In the genomic region with DNA sequence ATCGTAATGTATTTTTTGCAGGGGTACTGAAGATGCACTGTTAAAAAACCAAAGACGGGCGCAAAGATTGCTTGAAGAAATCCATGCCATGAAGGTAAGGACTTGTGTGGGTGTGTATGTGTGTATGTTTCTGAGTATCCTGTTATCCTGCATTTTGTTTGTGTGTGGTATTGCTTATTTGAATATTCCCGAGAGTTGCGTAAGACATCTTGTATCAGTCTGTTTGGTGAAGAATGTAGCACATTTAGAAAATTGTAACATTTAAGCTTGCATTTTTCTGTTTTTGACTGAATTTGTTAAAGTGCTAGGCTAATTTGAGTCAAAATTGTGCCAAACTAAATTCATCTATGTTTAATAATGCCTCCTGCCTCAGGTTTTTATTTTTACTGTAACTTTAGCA, we compare ENCODE assay signal across 21 cellular contexts. TPM values are rescaled to one million over a fixed set of nuclear protein-coding genes. Genes with fewer than 3 reads are reported as not detected.
A peak's percentile ranks its signal among the peaks of the same experiment; 100 is the strongest.
DNase-seq lines count a peak whose midpoint lies in the region; ATAC-seq, FAIRE-seq and TF ChIP-seq lines count a peak whose summit lies in the region.
"Had no signal": no experiment of that assay in that cellular context is flagged by ENCODE, and none has a peak within 500 bp of the region (broad histone marks: within the 10 kb centered on the region; RNA-seq: fewer than 3 reads in every experiment).

No MANE protein-coding gene starts in this region.

- no peak overlapping the region for H3K4me2 ChIP-seq in IMR-90 (ENCODE audit: low read depth, low read length)
- no peak overlapping the region for H3K4me2 ChIP-seq in astrocyte (ENCODE audit: low read length)

- BruUV-seq in IMR-90 (replicated peaks; lab: Mats Ljungman, UMichigan) = no TSS peak

- H4K20me1 ChIP-seq in IMR-90 (ENCODE audit: insufficient read depth, low read length) (no peaks in the 10 kb centered on the region), astrocyte (ENCODE audit: insufficient read depth, low read length) (no peaks in the 10 kb centered on the region)

- H3K9me3 Mint-ChIP-seq in activated naive CD8-positive, alpha-beta T cell (ENCODE audit: low read depth) = no peaks in the 10 kb centered on the region
- no peaks in the 10 kb centered on the region for H3K9me3 Mint-ChIP-seq in activated naive CD8-positive, alpha-beta T cell treated with anti-CD3 and anti-CD28 coated beads, Interleukin-2, amount 50 U/mL, for 24 hours
- H3K9me3 Mint-ChIP-seq in astrocyte (ENCODE audit: unreplicated experiment) = no peaks in the 10 kb centered on the region
- no peaks in the 10 kb centered on the region for H3K9me3 Mint-ChIP-seq in T-helper 2 cell treated with Interferon-gamma antibody and Interleukin-4, amounts not matched to agents 5 μg/mL and 100 μg/mL, for 36 hours

- H4K91ac ChIP-seq in IMR-90 (ENCODE audit: insufficient read depth, low read depth, low read length) = no peak overlapping the region

- no peak for ATAC-seq in activated naive CD8-positive, alpha-beta T cell treated with anti-CD3 and anti-CD28 coated beads, Interleukin-2, amount 50 U/mL, for 24 hours
- ATAC-seq in IMR-90 (ENCODE audit: low read depth) (no peak), GM18519 (IDR thresholded peaks at IDR 0.05; ENCODE audit: low FRiP score, unreplicated experiment) (no peak), Right ventricle myocardium inferior (no peak)

- TF ChIP-seq CTCF in IMR-90 (conservative IDR thresholded peaks at IDR 0.05; ENCODE audit: low read depth, low read length) (no peak), astrocyte (IDR thresholded peaks at IDR 0.05; ENCODE audit: insufficient read depth, low read depth, low read length) (no peak)

- H2AK9ac ChIP-seq in IMR-90 (replicated peaks; ENCODE audit: low read depth, low read length, poor library complexity) = no peak overlapping the region

- H3K9me3 ChIP-seq in IMR-90 (ENCODE audit: control insufficient read depth, insufficient read depth, low read length) (no peaks in the 10 kb centered on the region), astrocyte (ENCODE audit: insufficient read depth, low read depth, low read length) (no peaks in the 10 kb centered on the region)
- H3K9me3 ChIP-seq: BE2C, HAP-1 had no signal

- 80% methylated on average over 2 of the region's 5 CpGs; no CpG with 5 or more reads in 1 of the 2 experiments for WGBS in IMR-90 (ENCODE audit: extremely low coverage in 2 of 2, insufficient read length in 1 of 2), 2 experiments

- H3K36me3 ChIP-seq in IMR-90 (ENCODE audit: control insufficient read depth, insufficient read depth, low read length) (0 out of 2 replicates have a peak, but pooled peaks cover 1% of the 10 kb centered on the region), astrocyte (ENCODE audit: insufficient read depth, low read length) (peaks cover 4% of the 10 kb centered on the region)

- peaks cover 16 to 25% of the 10 kb centered on the region in 2 experiments; a peak in 3 of 4 replicates for H3K79me1 ChIP-seq in IMR-90 (ENCODE audit: low read depth in 1 of 2, low read length in 2 of 2)

- no peak overlapping the region for H2BK120ac ChIP-seq in IMR-90 (ENCODE audit: low read depth, low read length)

- H3K23ac ChIP-seq in IMR-90 (ENCODE audit: low read depth, low read length) = no peak overlapping the region

- H3K14ac ChIP-seq in IMR-90 (replicated peaks; ENCODE audit: low read depth, low read length) = no peak overlapping the region

- no peak overlapping the region for H3K27ac Mint-ChIP-seq in activated naive CD8-positive, alpha-beta T cell
- H3K27ac Mint-ChIP-seq in activated naive CD8-positive, alpha-beta T cell treated with anti-CD3 and anti-CD28 coated beads, Interleukin-2, amount 50 U/mL, for 24 hours = no peak overlapping the region
- peak overlapping the region; percentile 86 for H3K27ac Mint-ChIP-seq in astrocyte (ENCODE audit: unreplicated experiment)
- no peak overlapping the region for H3K27ac Mint-ChIP-seq in T-helper 2 cell treated with Interferon-gamma antibody and Interleukin-4, amounts not matched to agents 5 μg/mL and 100 μg/mL, for 36 hours

- no peak overlapping the region; the same call in 1 of the 2 replicates for H3K4ac ChIP-seq in IMR-90 (ENCODE audit: low read depth, low read length)

- no peak overlapping the region; the same call in 2 of the 3 replicates for H2BK15ac ChIP-seq in IMR-90 (ENCODE audit: low read depth, low read length)

- no peak for DNase-seq in activated naive CD8-positive, alpha-beta T cell treated with anti-CD3 and anti-CD28 coated beads, Interleukin-2, amount 50 U/mL, for 24 hours
- DNase-seq in IMR-90 (no peak), astrocyte (ENCODE audit: low read depth) (no peak), Right ventricle myocardium inferior (ENCODE audit: missing footprints) (no peak)
- no peak for DNase-seq in T-helper 2 cell treated with Interferon-gamma antibody and Interleukin-4, amounts not matched to agents 5 μg/mL and 100 μg/mL, for 36 hours (ENCODE audit: low spot score)
- DNase-seq: ACHN, BE2C, DMS153, DND-41, MM.1S, NCI-H1694, NCI-H2029 treated with DMSO at 0.1 percent for 48 hours, NCI-H446 treated with DMSO at 0.1 percent for 48 hours, NCI-H526 treated with DMSO at 0.1 percent for 48 hours, SHP77 treated with DMSO at 0.1 percent for 48 hours had no signal

- H3K4me3 Mint-ChIP-seq in activated naive CD8-positive, alpha-beta T cell = peak overlapping the region; percentile 33
- no peak overlapping the region for H3K4me3 Mint-ChIP-seq in activated naive CD8-positive, alpha-beta T cell treated with anti-CD3 and anti-CD28 coated beads, Interleukin-2, amount 50 U/mL, for 24 hours
- no peak overlapping the region for H3K4me3 Mint-ChIP-seq in astrocyte (ENCODE audit: unreplicated experiment)
- H3K4me3 Mint-ChIP-seq in T-helper 2 cell treated with Interferon-gamma antibody and Interleukin-4, amounts not matched to agents 5 μg/mL and 100 μg/mL, for 36 hours = no peak overlapping the region

- H3K9ac ChIP-seq in IMR-90 (ENCODE audit: low read depth, low read length) (no peak overlapping the region), astrocyte (ENCODE audit: low read length) (no peak overlapping the region)
- H3K9ac ChIP-seq: KMS-11 had no signal

- no peak overlapping the region for H3K4me3 ChIP-seq in IMR-90 (ENCODE audit: insufficient read depth, low read depth, low read length)
- no peak overlapping the region for H3K4me3 ChIP-seq in astrocyte (ENCODE audit: insufficient read depth, low read depth, low read length)
- H3K4me3 ChIP-seq: HAP-1 had no signal

- H3K27me3 ChIP-seq in IMR-90 (ENCODE audit: control insufficient read depth, insufficient read depth, low read length) = no peaks in the 10 kb centered on the region
- H3K27me3 ChIP-seq in astrocyte (ENCODE audit: insufficient read depth, low read length) = no peaks in the 10 kb centered on the region
- H3K27me3 ChIP-seq: BE2C had no signal

- dilution Hi-C loops in IMR-90 (cut with HindIII; ENCODE audit: low sequenced_read_pairs, unreplicated experiment) = no loop called here

- H4K5ac ChIP-seq in IMR-90 (ENCODE audit: low read depth, low read length) = no peak overlapping the region

- H3K56ac ChIP-seq in IMR-90 (ENCODE audit: extremely low read depth, insufficient read depth, low read length) = no peak overlapping the region

- intact Hi-C loops in IMR-90 (cut with micrococcal nuclease) (no loop called here), Right ventricle myocardium inferior (cut with DNase I) (no loop called here)

- H4K8ac ChIP-seq in IMR-90 (ENCODE audit: low read depth in 2 of 2, low read length in 2 of 2) = no peak overlapping the region; a peak in 1 of 4 replicates

- TF ChIP-seq POLR2A in IMR-90 (IDR thresholded peaks at IDR 0.05; ENCODE audit: low read depth, low read length) = no peak

- POLR2A ChIA-PET in IMR-90 (lab: Charles Lee; ENCODE audit: unreplicated experiment) = no interaction called here

- in situ Hi-C loops in IMR-90 (cut with MboI; ENCODE audit: low sequenced_read_pairs) = loop anchor here (10.0 kb wide), 1 partner anchor 100 kb away; a partner anchor contains a TSS

- peaks cover 63% of the 10 kb centered on the region for H3K79me2 ChIP-seq in astrocyte (ENCODE audit: insufficient read depth, low read length)

- H2BK5ac ChIP-seq in IMR-90 (ENCODE audit: low read depth, low read length, poor library complexity, severe bottlenecking) = no peak overlapping the region

- no peak overlapping the region for H3K18ac ChIP-seq in IMR-90 (ENCODE audit: low read depth, low read length)

- peaks cover 31% of the 10 kb centered on the region for H3K4me1 Mint-ChIP-seq in activated naive CD8-positive, alpha-beta T cell (ENCODE audit: low read depth)
- peaks cover 31% of the 10 kb centered on the region for H3K4me1 Mint-ChIP-seq in activated naive CD8-positive, alpha-beta T cell treated with anti-CD3 and anti-CD28 coated beads, Interleukin-2, amount 50 U/mL, for 24 hours
- peaks cover 25% of the 10 kb centered on the region for H3K4me1 Mint-ChIP-seq in astrocyte (ENCODE audit: low read depth, unreplicated experiment)
- H3K4me1 Mint-ChIP-seq in T-helper 2 cell treated with Interferon-gamma antibody and Interleukin-4, amounts not matched to agents 5 μg/mL and 100 μg/mL, for 36 hours (ENCODE audit: low read depth) = peaks cover 2% of the 10 kb centered on the region

- H3K36me3 Mint-ChIP-seq in activated naive CD8-positive, alpha-beta T cell = peaks cover 12% of the 10 kb centered on the region
- H3K36me3 Mint-ChIP-seq in activated naive CD8-positive, alpha-beta T cell treated with anti-CD3 and anti-CD28 coated beads, Interleukin-2, amount 50 U/mL, for 24 hours (ENCODE audit: low read depth) = peaks cover 30% of the 10 kb centered on the region
- peaks cover 2% of the 10 kb centered on the region for H3K36me3 Mint-ChIP-seq in astrocyte (ENCODE audit: low read depth, unreplicated experiment)
- H3K36me3 Mint-ChIP-seq in T-helper 2 cell treated with Interferon-gamma antibody and Interleukin-4, amounts not matched to agents 5 μg/mL and 100 μg/mL, for 36 hours (ENCODE audit: low read depth) = peaks cover 6% of the 10 kb centered on the region

- H3K9me1 ChIP-seq in IMR-90 (ENCODE audit: insufficient read depth, low read length) = 0 out of 2 replicates have a peak, but pooled peaks cover 2% of the 10 kb centered on the region

- no peak for TF ChIP-seq RAD21 in IMR-90 (IDR thresholded peaks at IDR 0.05; ENCODE audit: low read length)

- H3K27me3 Mint-ChIP-seq in activated naive CD8-positive, alpha-beta T cell = no peaks in the 10 kb centered on the region
- no peaks in the 10 kb centered on the region for H3K27me3 Mint-ChIP-seq in activated naive CD8-positive, alpha-beta T cell treated with anti-CD3 and anti-CD28 coated beads, Interleukin-2, amount 50 U/mL, for 24 hours
- no peaks in the 10 kb centered on the region for H3K27me3 Mint-ChIP-seq in astrocyte (ENCODE audit: low read depth, unreplicated experiment)
- H3K27me3 Mint-ChIP-seq in T-helper 2 cell treated with Interferon-gamma antibody and Interleukin-4, amounts not matched to agents 5 μg/mL and 100 μg/mL, for 36 hours (ENCODE audit: low read depth) = no peaks in the 10 kb centered on the region

- H2BK20ac ChIP-seq in IMR-90 (ENCODE audit: low read depth, low read length) = no peak overlapping the region

- CTCF ChIA-PET in IMR-90 (lab: Yijun Ruan, JAX) = no interaction called here

- H2AK5ac ChIP-seq in IMR-90 (ENCODE audit: low read depth, low read length) = peak overlapping the region; percentile 72; the same call in 1 of the 2 replicates

- FAIRE-seq in astrocyte (lab: Jason Lieb, UNC) = peak; percentile 56

- no peak overlapping the region for H3K27ac ChIP-seq in IMR-90 (ENCODE audit: insufficient read depth, low read length)
- no peak overlapping the region for H3K27ac ChIP-seq in astrocyte (ENCODE audit: low read depth, low read length)
- H3K27ac ChIP-seq: 22Rv1, KMS-11, RWPE1 had no signal

- H3K4me1 ChIP-seq in IMR-90 (ENCODE audit: control insufficient read depth, insufficient read depth, low read length) (0 out of 2 replicates have a peak, but pooled peaks cover 1% of the 10 kb centered on the region), astrocyte (ENCODE audit: insufficient read depth, low read length) (peaks cover 8% of the 10 kb centered on the region)
- H3K4me1 ChIP-seq: BE2C had no signal

- H2AFZ ChIP-seq in IMR-90 (replicated peaks; ENCODE audit: low read length, poor library complexity) (no peak overlapping the region), astrocyte (ENCODE audit: low read depth, low read length) (no peak overlapping the region)

RNA-seq across cellular contexts. Expression of a gene that starts 13.5 kb away (rescaled TPM):
- total RNA-seq in IMR-90 (2012; rRNA removed) (8.1 and 16.4 TPM in 2 replicates), astrocyte (15.4 and 17.0 TPM in 2 replicates), Right ventricle myocardium inferior (7.6 TPM)
- 2.4 and 3.3 TPM in 2 replicates for polyA plus RNA-seq in IMR-90 (2012; rRNA removed)
- polyA plus RNA-seq in IMR-90 (2012; cell fraction: cytosol; rRNA removed) = 0.23 and 0.57 TPM in 2 replicates
- polyA plus RNA-seq in IMR-90 (2012; cell fraction: nucleus; rRNA removed; ENCODE audit: low replicate concordance) = 0.14 and 1.2 TPM in 2 replicates
